Comparison of ENCODE assay signal across 22 cellular contexts in genomic region chr3:132628157-132628556, GRCh38. TPM values are rescaled to one million over a fixed set of nuclear protein-coding genes. Genes with fewer than 3 reads are reported as not detected.
DNase-seq lines count a peak whose midpoint lies in the region; ATAC-seq, FAIRE-seq and TF ChIP-seq lines count a peak whose summit lies in the region.
"Had no signal": no experiment of that assay in that cellular context is flagged by ENCODE, and none has a peak within 500 bp of the region (broad histone marks: within the 10 kb centered on the region; RNA-seq: fewer than 3 reads in every experiment).

No MANE protein-coding gene starts in this region.

- peaks cover 4% of the 10 kb centered on the region in 2 donors for H3K36me3 Mint-ChIP-seq in activated T-cell treated with anti-CD3 and anti-CD28 coated beads, Interleukin-2, amount 50 U/mL, for 72 hours (ENCODE audit: insufficient read depth in 2 of 2)

- H3K27ac ChIP-seq in right lobe of liver: no peak overlapping the region
- no peak overlapping the region for H3K27ac ChIP-seq in HepG2 (ENCODE audit: extremely low read length, insufficient read depth, low read length)
- H3K27ac ChIP-seq: BLaER1 treated with 17β-estradiol and CSF1 and Interleukin-3, amounts not matched to agents 10 nM and 100 nM; SK-N-MC had no signal

- peaks cover 9% of the 10 kb centered on the region for H3K4me1 Mint-ChIP-seq in activated T-cell treated with anti-CD3 and anti-CD28 coated beads, Interleukin-2, amount 50 U/mL, for 72 hours (ENCODE audit: low read depth)

- no peak overlapping the region for H3K4me3 ChIP-seq in right lobe of liver
- no peak overlapping the region for H3K4me3 ChIP-seq in HepG2 (replicated peaks in 1 of 3; ENCODE audit: insufficient read depth in 1 of 3, low read depth in 2 of 3, low read length in 3 of 3)
- no peak overlapping the region for H3K4me3 ChIP-seq in fibroblast of mammary gland (ENCODE audit: control insufficient read depth, low read depth, low read length)
- H3K4me3 ChIP-seq: BLaER1 treated with 17β-estradiol and CSF1 and Interleukin-3, amounts not matched to agents 10 nM and 100 nM; GM23248; SK-N-MC had no signal

- H3K79me2 ChIP-seq in HepG2 (ENCODE audit: insufficient read depth, low read length): no peaks in the 10 kb centered on the region

- WGBS in right lobe of liver (ENCODE audit: insufficient coverage, low coverage, low lambda C conversion rate, missing lambda C conversion rate): 39% methylated on average over 2 of the region's 2 CpGs
- WGBS in HepG2 (ENCODE audit: low lambda C conversion rate): 92% methylated on average over 2 of the region's 2 CpGs

- no peak for DNase-seq in right lobe of liver
- no peak for DNase-seq in HepG2 (ENCODE audit: low spot score)
- DNase-seq in fibroblast of mammary gland (ENCODE audit: low read depth): peak; percentile 23
- DNase-seq in omental fat pad (ENCODE audit: low spot score): no peak
- DNase-seq in kidney glomerular epithelial cell (lab: John Stamatoyannopoulos, UW): no peak
- DNase-seq in putamen (ENCODE audit: low spot score): no peak
- no peak for DNase-seq in activated T-cell treated with anti-CD3 and anti-CD28 coated beads, Interleukin-2, amount 50 U/mL, for 72 hours
- DNase-seq: AML-193; CD4-positive, alpha-beta T cell; GM23248; H7; NCI-H1092; NCI-H1417 treated with DMSO at 0.1 percent for 48 hours; NCI-H1694 treated with DMSO at 0.1 percent for 48 hours; NCI-H2081; NCI-H2227 treated with DMSO at 0.1 percent for 48 hours; NCI-H526 treated with DMSO at 0.1 percent for 48 hours; RPMI8226; SIG-M5 had no signal

- H3K4me3 Mint-ChIP-seq in activated T-cell treated with anti-CD3 and anti-CD28 coated beads, Interleukin-2, amount 50 U/mL, for 72 hours: no peak overlapping the region
- H3K4me3 Mint-ChIP-seq: CD4-positive, alpha-beta T cell had no signal

- TF ChIP-seq EP300 in HepG2 (IDR thresholded peaks at IDR 0.05; ENCODE audit: low read depth in 2 of 2, low read length in 2 of 2) (no peak), HepG2 (CRISPR knock-in tag; IDR thresholded peaks at IDR 0.05; ENCODE audit: borderline replicate concordance) (no peak)

- H4K20me1 ChIP-seq in HepG2 (ENCODE audit: insufficient read depth, low read length): no peaks in the 10 kb centered on the region
- H4K20me1 ChIP-seq: BLaER1 treated with 17β-estradiol and CSF1 and Interleukin-3, amounts not matched to agents 10 nM and 100 nM had no signal

- no peak for TF ChIP-seq RAD21 in HepG2 (CRISPR knock-in tag; IDR thresholded peaks at IDR 0.05)

- H3K9ac ChIP-seq in HepG2 (ENCODE audit: insufficient read depth, low read depth, low read length): no peak overlapping the region
- H3K9ac ChIP-seq: BLaER1 treated with 17β-estradiol and CSF1 and Interleukin-3, amounts not matched to agents 10 nM and 100 nM; GM23248 had no signal

- intact Hi-C loops in right lobe of liver (cut with DNase I) (no loop called here), HepG2 (cut with micrococcal nuclease; ENCODE audit: unreplicated experiment) (no loop called here)

- FAIRE-seq in HepG2 (lab: Jason Lieb, UNC): no peak
- FAIRE-seq: D721Med had no signal

- no peak overlapping the region for H3K27ac Mint-ChIP-seq in activated T-cell treated with anti-CD3 and anti-CD28 coated beads, Interleukin-2, amount 50 U/mL, for 72 hours
- H3K27ac Mint-ChIP-seq: CD4-positive, alpha-beta T cell had no signal

- in situ Hi-C loops in HepG2 (cut with HindIII; ENCODE audit: extremely low pct_ligation_motif_present, low pct_unique_long_range_greater_than_20kb): no loop called here

- H3K4me1 ChIP-seq in right lobe of liver (no peaks in the 10 kb centered on the region), HepG2 (ENCODE audit: insufficient read depth, low read length) (no peaks in the 10 kb centered on the region)

- H3K27me3 ChIP-seq in right lobe of liver: no peaks in the 10 kb centered on the region
- no peaks in the 10 kb centered on the region for H3K27me3 ChIP-seq in HepG2 (ENCODE audit: control insufficient read depth in 1 of 2, insufficient read depth in 2 of 2, low read length in 2 of 2)
- H3K27me3 ChIP-seq: BLaER1 treated with 17β-estradiol and CSF1 and Interleukin-3, amounts not matched to agents 10 nM and 100 nM had no signal

- H3K4me2 ChIP-seq in HepG2 (ENCODE audit: low read depth, low read length): no peak overlapping the region
- H3K4me2 ChIP-seq: BLaER1 treated with 17β-estradiol and CSF1 and Interleukin-3, amounts not matched to agents 10 nM and 100 nM had no signal

- no peak overlapping the region for H2AFZ ChIP-seq in HepG2 (ENCODE audit: low read length)
- H2AFZ ChIP-seq: GM23248 had no signal

- TF ChIP-seq CTCF in right lobe of liver (IDR thresholded peaks at IDR 0.05): no peak
- TF ChIP-seq CTCF in HepG2 (CRISPR knock-in tag; IDR thresholded peaks at IDR 0.05): no peak
- TF ChIP-seq CTCF in fibroblast of mammary gland (conservative IDR thresholded peaks at IDR 0.05; ENCODE audit: control insufficient read depth, insufficient read depth, low read depth, low read length): no peak
- no peak for TF ChIP-seq CTCF in omental fat pad (IDR thresholded peaks at IDR 0.05)

- TF ChIP-seq POLR2A in right lobe of liver (IDR thresholded peaks at IDR 0.05) (no peak), HepG2 (IDR thresholded peaks at IDR 0.05; ENCODE audit: insufficient read depth in 1 of 2, low read depth in 2 of 2, low read length in 2 of 2) (no peak)

- POLR2A ChIA-PET in HepG2 (lab: Yijun Ruan, JAX): no interaction called here

- CTCF ChIA-PET in HepG2 (lab: Yijun Ruan, JAX; ENCODE audit: low intra/inter-chr PET ratio, low total read pairs): no interaction called here

- H3K9me3 ChIP-seq in right lobe of liver (no peaks in the 10 kb centered on the region), HepG2 (ENCODE audit: low read length) (no peaks in the 10 kb centered on the region)
- H3K9me3 ChIP-seq: BLaER1 treated with 17β-estradiol and CSF1 and Interleukin-3, amounts not matched to agents 10 nM and 100 nM had no signal

- H3K9me3 Mint-ChIP-seq in activated T-cell treated with anti-CD3 and anti-CD28 coated beads, Interleukin-2, amount 50 U/mL, for 72 hours: no peaks in the 10 kb centered on the region
- H3K9me3 Mint-ChIP-seq: CD4-positive, alpha-beta T cell had no signal

- no TSS peak for BruUV-seq in HepG2 (replicated peaks; lab: Mats Ljungman, UMichigan)

- H3K36me3 ChIP-seq in right lobe of liver (peaks cover 0 to 44% (median 29%) of the 10 kb centered on the region in 4 donors), HepG2 (replicated peaks in 1 of 2; ENCODE audit: control insufficient read depth in 1 of 2, insufficient read depth in 2 of 2, low read length in 2 of 2) (peaks cover 8 to 26% of the 10 kb centered on the region in 2 experiments)

- no peaks in the 10 kb centered on the region for H3K27me3 Mint-ChIP-seq in activated T-cell treated with anti-CD3 and anti-CD28 coated beads, Interleukin-2, amount 50 U/mL, for 72 hours (ENCODE audit: low read depth)
- H3K27me3 Mint-ChIP-seq: CD4-positive, alpha-beta T cell had no signal

- ATAC-seq in right lobe of liver (peak in 3 of 4 donors; percentile 49 to 67 (median 62)), HepG2 (no peak), omental fat pad (ENCODE audit: low FRiP score) (peak; percentile 48)
- ATAC-seq in activated T-cell treated with anti-CD3 and anti-CD28 coated beads, Interleukin-2, amount 50 U/mL, for 72 hours (replicated peaks in 1 of 2): no peak

RNA-seq across cellular contexts. Expression of gene ACKR4, which starts 31.1 kb away (rescaled TPM):
- total RNA-seq in right lobe of liver: under 1 TPM in 5 of 6 experiments, not detected in 1; 0.15 to 0.30 (median 0.19) TPM
- total RNA-seq in HepG2 (2016; rRNA removed; fragmentation: Illumina TruSeq; extraction: Trizol): not detected in 2 replicates
- not detected in 2 replicates for total RNA-seq in HepG2 (2016; cell fraction: cytosol; rRNA removed; fragmentation: Illumina TruSeq; extraction: Trizol; ENCODE audit: low read depth)
- total RNA-seq in HepG2 (2016; cell fraction: insoluble cytoplasmic fraction; rRNA removed; fragmentation: Illumina TruSeq; extraction: Trizol): not detected in 2 replicates
- not detected in 2 replicates for total RNA-seq in HepG2 (2016; cell fraction: membrane; rRNA removed; fragmentation: Illumina TruSeq; extraction: Trizol)
- not detected in 2 replicates for total RNA-seq in HepG2 (2016; cell fraction: nucleus; rRNA removed; fragmentation: Illumina TruSeq; extraction: Trizol)
- polyA plus RNA-seq in HepG2 (2011; rRNA removed): 0.07 and 0.16 TPM in 2 replicates
- polyA plus RNA-seq in HepG2 (2011; cell fraction: cytosol; rRNA removed): not detected in 2 replicates
- polyA plus RNA-seq in HepG2 (2011; cell fraction: nucleus; rRNA removed): 0.07 and 0.10 TPM in 2 replicates
- polyA plus RNA-seq in HepG2 (2012): 0.13 and 0.19 TPM in 2 replicates
- polyA plus RNA-seq in HepG2 (2016; cell fraction: cytosol; fragmentation: Illumina TruSeq; extraction: Trizol; ENCODE audit: low read depth): not detected in 2 replicates
- not detected in 2 replicates for polyA plus RNA-seq in HepG2 (2016; cell fraction: insoluble cytoplasmic fraction; fragmentation: Illumina TruSeq; extraction: Trizol; ENCODE audit: low read depth)
- not detected in 2 replicates for polyA plus RNA-seq in HepG2 (2016; cell fraction: membrane; fragmentation: Illumina TruSeq; extraction: Trizol; ENCODE audit: low read depth)
- 0.25 and 0.32 TPM in 2 replicates for polyA plus RNA-seq in HepG2 (2016; cell fraction: nucleus; fragmentation: Illumina TruSeq; extraction: Trizol; ENCODE audit: insufficient read depth, low read depth)
- not detected in 2 replicates for polyA minus RNA-seq in HepG2 (2011; rRNA and poly(A)+ RNA removed; ENCODE audit: low replicate concordance)
- polyA minus RNA-seq in HepG2 (2011; cell fraction: cytosol; rRNA and poly(A)+ RNA removed): not detected in 2 replicates
- 0.26 TPM in 1 of 2 replicates, not detected in the other for polyA minus RNA-seq in HepG2 (2011; cell fraction: nucleus; rRNA and poly(A)+ RNA removed)
- 1 to 10 TPM in 3 of 4 donors, not detected in 1; 1.4 to 3.2 (median 2.8) TPM for total RNA-seq in omental fat pad
- total RNA-seq in activated T-cell treated with anti-CD3 and anti-CD28 coated beads, Interleukin-2, amount 50 U/mL, for 72 hours: not detected
- total RNA-seq: H7 had no signal

RNA-seq across cellular contexts. Expression of gene ACAD11, which starts 31.5 kb away (rescaled TPM):
- total RNA-seq in right lobe of liver (100 to 1,000 TPM in 1 of 6 experiments, 10 to 100 TPM in 5; 60.9 to 108 (median 94.5) TPM), HepG2 (2016; rRNA removed; fragmentation: Illumina TruSeq; extraction: Trizol) (30.0 and 30.6 TPM in 2 replicates), omental fat pad (10 to 100 TPM; 25.7 to 41.3 (median 35.8) TPM)
- total RNA-seq in HepG2 (2016; cell fraction: cytosol; rRNA removed; fragmentation: Illumina TruSeq; extraction: Trizol; ENCODE audit: low read depth): 2.7 and 8.9 TPM in 2 replicates
- 27.3 and 30.2 TPM in 2 replicates for total RNA-seq in HepG2 (2016; cell fraction: insoluble cytoplasmic fraction; rRNA removed; fragmentation: Illumina TruSeq; extraction: Trizol)
- total RNA-seq in HepG2 (2016; cell fraction: membrane; rRNA removed; fragmentation: Illumina TruSeq; extraction: Trizol): 3.5 and 4.1 TPM in 2 replicates
- total RNA-seq in HepG2 (2016; cell fraction: nucleus; rRNA removed; fragmentation: Illumina TruSeq; extraction: Trizol): 46.2 and 55.3 TPM in 2 replicates
- 52.7 and 56.9 TPM in 2 replicates for polyA plus RNA-seq in HepG2 (2011; rRNA removed)
- polyA plus RNA-seq in HepG2 (2011; cell fraction: cytosol; rRNA removed): 7.3 and 7.6 TPM in 2 replicates
- polyA plus RNA-seq in HepG2 (2011; cell fraction: nucleus; rRNA removed): 160 and 162 TPM in 2 replicates
- polyA plus RNA-seq in HepG2 (2012): 22.4 and 40.7 TPM in 2 replicates
- 0.53 and 0.63 TPM in 2 replicates for polyA plus RNA-seq in HepG2 (2016; cell fraction: cytosol; fragmentation: Illumina TruSeq; extraction: Trizol; ENCODE audit: low read depth)
- 15.3 and 17.0 TPM in 2 replicates for polyA plus RNA-seq in HepG2 (2016; cell fraction: insoluble cytoplasmic fraction; fragmentation: Illumina TruSeq; extraction: Trizol; ENCODE audit: low read depth)
- polyA plus RNA-seq in HepG2 (2016; cell fraction: membrane; fragmentation: Illumina TruSeq; extraction: Trizol; ENCODE audit: low read depth): 1.6 and 1.9 TPM in 2 replicates
- polyA plus RNA-seq in HepG2 (2016; cell fraction: nucleus; fragmentation: Illumina TruSeq; extraction: Trizol; ENCODE audit: insufficient read depth, low read depth): 99.4 TPM in 2 replicates
- 9.9 and 28.6 TPM in 2 replicates for polyA minus RNA-seq in HepG2 (2011; rRNA and poly(A)+ RNA removed; ENCODE audit: low replicate concordance)
- 6.8 and 9.4 TPM in 2 replicates for polyA minus RNA-seq in HepG2 (2011; cell fraction: cytosol; rRNA and poly(A)+ RNA removed)
- 122 and 126 TPM in 2 replicates for polyA minus RNA-seq in HepG2 (2011; cell fraction: nucleus; rRNA and poly(A)+ RNA removed)
- 10 to 100 TPM; 34.1 to 40.9 TPM for total RNA-seq in activated T-cell treated with anti-CD3 and anti-CD28 coated beads, Interleukin-2, amount 50 U/mL, for 72 hours

RNA-seq across cellular contexts. Expression of gene UBA5, which starts 32.0 kb away (rescaled TPM):
- total RNA-seq in right lobe of liver (10 to 100 TPM; 24.3 to 41.3 (median 27.5) TPM), HepG2 (2016; rRNA removed; fragmentation: Illumina TruSeq; extraction: Trizol) (46.8 and 52.2 TPM in 2 replicates), omental fat pad (10 to 100 TPM; 22.6 to 41.8 (median 27.2) TPM)
- 3.6 and 4.1 TPM in 2 replicates for total RNA-seq in HepG2 (2016; cell fraction: cytosol; rRNA removed; fragmentation: Illumina TruSeq; extraction: Trizol; ENCODE audit: low read depth)
- total RNA-seq in HepG2 (2016; cell fraction: insoluble cytoplasmic fraction; rRNA removed; fragmentation: Illumina TruSeq; extraction: Trizol): 49.8 and 51.5 TPM in 2 replicates
- 13.8 and 14.4 TPM in 2 replicates for total RNA-seq in HepG2 (2016; cell fraction: membrane; rRNA removed; fragmentation: Illumina TruSeq; extraction: Trizol)
- 62.0 and 62.2 TPM in 2 replicates for total RNA-seq in HepG2 (2016; cell fraction: nucleus; rRNA removed; fragmentation: Illumina TruSeq; extraction: Trizol)
- polyA plus RNA-seq in HepG2 (2011; rRNA removed): 21.3 and 30.2 TPM in 2 replicates
- 11.3 and 16.2 TPM in 2 replicates for polyA plus RNA-seq in HepG2 (2011; cell fraction: cytosol; rRNA removed)
- 42.3 and 49.7 TPM in 2 replicates for polyA plus RNA-seq in HepG2 (2011; cell fraction: nucleus; rRNA removed)
- polyA plus RNA-seq in HepG2 (2012): 17.7 and 33.8 TPM in 2 replicates
- polyA plus RNA-seq in HepG2 (2016; cell fraction: cytosol; fragmentation: Illumina TruSeq; extraction: Trizol; ENCODE audit: low read depth): 3.6 and 3.7 TPM in 2 replicates
- polyA plus RNA-seq in HepG2 (2016; cell fraction: insoluble cytoplasmic fraction; fragmentation: Illumina TruSeq; extraction: Trizol; ENCODE audit: low read depth): 63.2 and 68.1 TPM in 2 replicates
- 7.8 and 8.1 TPM in 2 replicates for polyA plus RNA-seq in HepG2 (2016; cell fraction: membrane; fragmentation: Illumina TruSeq; extraction: Trizol; ENCODE audit: low read depth)
- 81.5 and 95.4 TPM in 2 replicates for polyA plus RNA-seq in HepG2 (2016; cell fraction: nucleus; fragmentation: Illumina TruSeq; extraction: Trizol; ENCODE audit: insufficient read depth, low read depth)
- polyA minus RNA-seq in HepG2 (2011; rRNA and poly(A)+ RNA removed; ENCODE audit: low replicate concordance): 15.0 and 16.8 TPM in 2 replicates
- 20.6 and 22.0 TPM in 2 replicates for polyA minus RNA-seq in HepG2 (2011; cell fraction: cytosol; rRNA and poly(A)+ RNA removed)
- polyA minus RNA-seq in HepG2 (2011; cell fraction: nucleus; rRNA and poly(A)+ RNA removed): 88.2 and 89.1 TPM in 2 replicates
- 10 to 100 TPM; 48.4 to 53.8 TPM for total RNA-seq in activated T-cell treated with anti-CD3 and anti-CD28 coated beads, Interleukin-2, amount 50 U/mL, for 72 hours

Comparison
In these comparisons a context has a peak if more than half of its experiments do, and no peak if none do; other contexts are left out.
1. ATAC-seq: peak in right lobe of liver (3 of 4) and omental fat pad (single experiment); none in HepG2 (single experiment) and activated T-cell treated with anti-CD3 and anti-CD28 coated beads, Interleukin-2, amount 50 U/mL, for 72 hours (0 of 2).